In genomic region chr1:17635811-17636210, GRCh38 we compare ENCODE assay signal across 14 cellular contexts.
DNase-seq lines count a peak whose midpoint lies in the region; ATAC-seq, FAIRE-seq and TF ChIP-seq lines count a peak whose summit lies in the region.
"Had no signal": no experiment of that assay in that cellular context is flagged by ENCODE, and none has a peak within 500 bp of the region (broad histone marks: within the 10 kb centered on the region; RNA-seq: fewer than 3 reads in every experiment).

No MANE protein-coding gene starts in this region.

- CTCF ChIA-PET in HepG2 (lab: Yijun Ruan, JAX; ENCODE audit: low intra/inter-chr PET ratio, low total read pairs): no interaction called here

- TF ChIP-seq POLR2A in right lobe of liver (IDR thresholded peaks at IDR 0.05) (no peak), HepG2 (IDR thresholded peaks at IDR 0.05; ENCODE audit: insufficient read depth in 1 of 2, low read depth in 2 of 2, low read length in 2 of 2) (no peak)

- H3K4me3 ChIP-seq in right lobe of liver: no peak overlapping the region
- no peak overlapping the region for H3K4me3 ChIP-seq in HepG2 (replicated peaks in 1 of 3; ENCODE audit: insufficient read depth in 1 of 3, low read depth in 2 of 3, low read length in 3 of 3)
- no peak overlapping the region for H3K4me3 ChIP-seq in ascending aorta
- H3K4me3 ChIP-seq: A549 had no signal

- POLR2A ChIA-PET in HepG2 (lab: Yijun Ruan, JAX): no interaction called here

- H3K4me1 ChIP-seq in right lobe of liver (peaks cover 0 to 3% (median 0%) of the 10 kb centered on the region in 4 donors), HepG2 (ENCODE audit: insufficient read depth, low read length) (no peaks in the 10 kb centered on the region), ascending aorta (peaks cover 12 to 49% of the 10 kb centered on the region in 2 donors)

- H3K36me3 ChIP-seq in right lobe of liver (peaks cover 17 to 100% (median 64%) of the 10 kb centered on the region in 4 donors), HepG2 (replicated peaks in 1 of 2; ENCODE audit: control insufficient read depth in 1 of 2, insufficient read depth in 2 of 2, low read length in 2 of 2) (peaks cover 69 to 94% of the 10 kb centered on the region in 2 experiments), ascending aorta (peaks cover 88 to 96% of the 10 kb centered on the region in 2 donors)

- peaks cover 6% of the 10 kb centered on the region; the same call in 1 of the 2 replicates for H4K20me1 ChIP-seq in HepG2 (ENCODE audit: insufficient read depth, low read length)

- no peaks in the 10 kb centered on the region for H3K79me2 ChIP-seq in HepG2 (ENCODE audit: insufficient read depth, low read length)

- no TSS peak for BruUV-seq in HepG2 (replicated peaks; lab: Mats Ljungman, UMichigan)

- in situ Hi-C loops in HepG2 (cut with HindIII; ENCODE audit: extremely low pct_ligation_motif_present, low pct_unique_long_range_greater_than_20kb): no loop called here

- no peak overlapping the region for H3K27ac ChIP-seq in right lobe of liver
- H3K27ac ChIP-seq in HepG2 (ENCODE audit: extremely low read length, insufficient read depth, low read length): no peak overlapping the region
- H3K27ac ChIP-seq in ascending aorta: peak overlapping the region; percentile 79 to 91
- H3K27ac ChIP-seq: A549 had no signal

- 17% methylated on average over 1 of the region's 9 CpGs for WGBS in right lobe of liver (ENCODE audit: insufficient coverage, low coverage, low lambda C conversion rate, missing lambda C conversion rate)
- 98% methylated on average over 6 of the region's 9 CpGs for WGBS in HepG2 (ENCODE audit: low lambda C conversion rate)

- no peak for TF ChIP-seq CTCF in right lobe of liver (IDR thresholded peaks at IDR 0.05)
- no peak for TF ChIP-seq CTCF in HepG2 (CRISPR knock-in tag; IDR thresholded peaks at IDR 0.05)
- TF ChIP-seq CTCF in ascending aorta (IDR thresholded peaks at IDR 0.05): no peak

- no peak overlapping the region for H2AFZ ChIP-seq in HepG2 (ENCODE audit: low read length)

- H3K9ac ChIP-seq in HepG2 (ENCODE audit: insufficient read depth, low read depth, low read length): no peak overlapping the region

- TF ChIP-seq EP300 in HepG2 (IDR thresholded peaks at IDR 0.05; ENCODE audit: low read depth in 2 of 2, low read length in 2 of 2) (no peak), HepG2 (CRISPR knock-in tag; IDR thresholded peaks at IDR 0.05; ENCODE audit: borderline replicate concordance) (no peak)

- ATAC-seq in right lobe of liver (peak in 3 of 4 donors; percentile 3 to 12 (median 10)), HepG2 (no peak), HG03457 (IDR thresholded peaks at IDR 0.05; ENCODE audit: unreplicated experiment) (no peak), GM21390 (IDR thresholded peaks at IDR 0.05; ENCODE audit: unreplicated experiment) (no peak)
- ATAC-seq: A549; activated CD8-positive, alpha-beta T cell treated with anti-CD3 and anti-CD28 coated beads, Interleukin-2, amount 10 ng/mL, durations not matched to agents 7 days and 5 days had no signal

- TF ChIP-seq RAD21 in HepG2 (CRISPR knock-in tag; IDR thresholded peaks at IDR 0.05): no peak

- H3K4me2 ChIP-seq in HepG2 (ENCODE audit: low read depth, low read length): no peak overlapping the region
- H3K4me2 ChIP-seq: A549 had no signal

- H3K9me3 ChIP-seq in right lobe of liver (no peaks in the 10 kb centered on the region), HepG2 (ENCODE audit: low read length) (no peaks in the 10 kb centered on the region), ascending aorta (no peaks in the 10 kb centered on the region)
- H3K9me3 ChIP-seq: A549 had no signal

- DNase-seq in right lobe of liver (no peak), HepG2 (ENCODE audit: low spot score) (no peak), ascending aorta (ENCODE audit: low spot score in 2 of 2) (peak; percentile 46 to 77), midbrain (lab: John Stamatoyannopoulos, UW) (peak; percentile 54), NCI-H2029 (lab: John Stamatoyannopoulos, UW) (no peak), amniotic stem cell (lab: John Stamatoyannopoulos, UW) (no peak)
- DNase-seq: activated CD8-positive, alpha-beta T cell treated with anti-CD3 and anti-CD28 coated beads, Interleukin-2, amount 10 ng/mL, durations not matched to agents 7 days and 5 days; activated naive CD4-positive, alpha-beta T cell treated with anti-CD3 and anti-CD28 coated beads, Interleukin-2, amount 10 ng/mL, durations not matched to agents 7 days and 5 days; NCI-H1105 treated with DMSO at 0.1 percent for 48 hours; NCI-H774; T-helper 1 cell had no signal

- FAIRE-seq in HepG2 (lab: Jason Lieb, UNC): no peak
- FAIRE-seq: A549 had no signal

- intact Hi-C loops in right lobe of liver (cut with DNase I): no loop called here
- intact Hi-C loops in HepG2 (cut with micrococcal nuclease; ENCODE audit: unreplicated experiment): no loop called here
- intact Hi-C loops in ascending aorta (cut with DNase I): loop anchor here (10.0 kb wide), 1 partner anchor 581 kb away; the partner anchor contains the start of gene SDHB

- H3K27me3 ChIP-seq in right lobe of liver: no peaks in the 10 kb centered on the region
- H3K27me3 ChIP-seq in HepG2 (ENCODE audit: control insufficient read depth in 1 of 2, insufficient read depth in 2 of 2, low read length in 2 of 2): no peaks in the 10 kb centered on the region
- no peaks in the 10 kb centered on the region for H3K27me3 ChIP-seq in ascending aorta

TF ChIP-seq in HepG2, 621 proteins besides CTCF, POLR2A, EP300 and RAD21:
- TF ChIP-seq ZNF775 (CRISPR knock-in tag; IDR thresholded peaks at IDR 0.05; ENCODE audit: borderline replicate concordance) (no peak), ZNF674 (CRISPR knock-in tag; IDR thresholded peaks at IDR 0.05; ENCODE audit: low read depth) (no peak), CENPT (CRISPR knock-in tag; IDR thresholded peaks at IDR 0.05; ENCODE audit: low read depth) (no peak), TBP (CRISPR knock-in tag; IDR thresholded peaks at IDR 0.05) (no peak), SAFB2 (CRISPR knock-in tag; IDR thresholded peaks at IDR 0.05; ENCODE audit: borderline replicate concordance, low read depth) (no peak), ZNF781 (CRISPR knock-in tag; IDR thresholded peaks at IDR 0.05; ENCODE audit: borderline replicate concordance, not compliant biosample characterization) (no peak), ZNF850 (CRISPR knock-in tag; conservative IDR thresholded peaks at IDR 0.05) (no peak)

Comparison
In these comparisons a context has a peak if more than half of its experiments do, and no peak if none do; other contexts are left out.
1. ATAC-seq: peak in right lobe of liver (3 of 4); none in HepG2 (single experiment), HG03457 (single experiment) and GM21390 (single experiment).
2. DNase-seq: peak in ascending aorta (2 of 2) and midbrain (single experiment); none in right lobe of liver (0 of 3), HepG2 (single experiment), NCI-H2029 (single experiment) and amniotic stem cell (single experiment).
3. H3K27ac ChIP-seq: peak in ascending aorta (2 of 2); none in right lobe of liver (0 of 3) and HepG2 (single experiment).